In the genomic region with DNA sequence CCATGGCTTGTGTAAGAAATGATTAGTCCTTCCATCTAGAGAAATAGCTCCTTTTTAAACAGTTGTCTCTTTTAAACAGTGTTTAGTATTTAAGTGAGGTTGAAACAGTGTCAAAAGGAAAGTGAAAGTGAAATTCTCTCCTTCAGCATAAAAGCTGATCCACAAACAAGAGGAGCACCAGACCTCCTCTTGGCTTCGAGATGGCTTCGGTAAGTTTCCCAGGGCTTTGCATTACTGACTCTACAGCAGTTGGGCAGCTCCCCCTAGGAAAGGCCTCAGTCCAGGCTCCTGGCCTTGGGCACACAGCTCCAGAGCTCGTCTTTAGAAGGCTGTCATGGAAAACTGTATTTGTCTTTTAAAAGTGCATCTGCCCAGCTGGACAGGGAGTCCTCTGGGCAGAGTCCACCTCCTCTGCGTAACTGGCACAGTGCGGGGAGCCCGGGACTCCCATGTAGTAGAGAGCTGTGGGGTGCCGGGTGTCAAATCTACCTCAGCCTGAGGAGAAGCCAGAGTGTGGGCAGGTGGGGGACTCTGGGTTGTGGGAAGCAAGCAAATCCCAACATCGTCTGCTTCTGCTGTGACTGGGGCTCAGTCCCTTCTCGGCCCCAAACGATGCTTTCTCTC, we compare ENCODE assay signal across 8 cellular contexts. TPM values are rescaled to one million over a fixed set of nuclear protein-coding genes. Genes with fewer than 3 reads are reported as not detected.
DNase-seq lines count a peak whose midpoint lies in the region; ATAC-seq and TF ChIP-seq lines count a peak whose summit lies in the region.

A gene with protein sequence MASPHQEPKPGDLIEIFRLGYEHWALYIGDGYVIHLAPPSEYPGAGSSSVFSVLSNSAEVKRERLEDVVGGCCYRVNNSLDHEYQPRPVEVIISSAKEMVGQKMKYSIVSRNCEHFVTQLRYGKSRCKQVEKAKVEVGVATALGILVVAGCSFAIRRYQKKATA (plus strand): TSS at position 140 of the 624 bp plus-strand sequence. CDS start 61 bp downstream, at position 201.

- H3K9me3 ChIP-seq in mucosa of stomach (ENCODE audit: control insufficient read depth, low read length): no peaks in the 10 kb centered on the region

- CTCF ChIA-PET in WTC11 (lab: Charles Lee): interaction anchor here (0.7 to 1.4 kb wide), 4 partner anchors 56 to 109 kb away, joined by 3 to 6 read pairs (median 4); no protein-coding TSS in a partner anchor

- POLR2A ChIA-PET in WTC11 (lab: Charles Lee): no interaction called here

- H3K36me3 ChIP-seq in mucosa of stomach (ENCODE audit: control insufficient read depth, insufficient read depth, low read length): no peaks in the 10 kb centered on the region

- H3K36me3 Mint-ChIP-seq in WTC11 (no peaks in the 10 kb centered on the region), type B pancreatic cell (no peaks in the 10 kb centered on the region)

- TF ChIP-seq CTCF in WTC11 (IDR thresholded peaks at IDR 0.05) (no peak), type B pancreatic cell (conservative IDR thresholded peaks at IDR 0.05) (no peak)

- H3K4me3 Mint-ChIP-seq in WTC11 (no peak within 1 kb of the TSS), type B pancreatic cell (peak within 1 kb of the TSS; percentile 65)

- peak within 1 kb of the TSS; percentile 75 for H3K4me3 ChIP-seq in mucosa of stomach (ENCODE audit: low read length)

- H3K27ac Mint-ChIP-seq in WTC11 (no peak within 1 kb of the TSS), type B pancreatic cell (peak within 1 kb of the TSS; percentile 72)

- in situ Hi-C loops in Caki2 (cut with HindIII; ENCODE audit: low pct_unique_long_range_greater_than_20kb, low sequenced_read_pairs): no loop called here

- H3K4me1 ChIP-seq in mucosa of stomach (ENCODE audit: control insufficient read depth, insufficient read depth, low read length): peaks cover 30% of the 10 kb centered on the region

- DNase-seq in Caki2 (ENCODE audit: low read depth): peak; percentile 35
- DNase-seq in HPDE6-E6E7 (ENCODE audit: extremely low spot score): peak; percentile 53
- DNase-seq in WTC11 (ENCODE audit: low spot score): no peak
- peak; percentile 75 for DNase-seq in epidermal melanocyte (ENCODE audit: insufficient read length, low spot score)
- DNase-seq in type B pancreatic cell (ENCODE audit: extremely low spot score, unreplicated experiment): no peak

- H3K9me3 Mint-ChIP-seq in WTC11 (no peaks in the 10 kb centered on the region), type B pancreatic cell (no peaks in the 10 kb centered on the region)

- H3K27me3 Mint-ChIP-seq in WTC11 (ENCODE audit: low read depth) (no peaks in the 10 kb centered on the region; the same call in 1 of the 2 replicates), type B pancreatic cell (no peaks in the 10 kb centered on the region)

- H3K27me3 ChIP-seq in mucosa of stomach (ENCODE audit: control insufficient read depth, insufficient read depth, low read length): no peaks in the 10 kb centered on the region

- peak; percentile 16 for ATAC-seq in WTC11
- no peak for ATAC-seq in GM18873 (IDR thresholded peaks at IDR 0.05; ENCODE audit: low FRiP score, unreplicated experiment)
- ATAC-seq in GM21737 (IDR thresholded peaks at IDR 0.05; ENCODE audit: unreplicated experiment): no peak

- H3K4me1 Mint-ChIP-seq in WTC11: peaks cover 39% of the 10 kb centered on the region
- H3K4me1 Mint-ChIP-seq in type B pancreatic cell (ENCODE audit: unreplicated experiment): peaks cover 33% of the 10 kb centered on the region

- H3K9ac ChIP-seq in mucosa of stomach (ENCODE audit: low read length): peak within 1 kb of the TSS; percentile 72

TF ChIP-seq in WTC11, 78 proteins besides CTCF, POLR2A, EP300 and RAD21:
- TF ChIP-seq ZNF219 (CRISPR knock-in tag; IDR thresholded peaks at IDR 0.05; ENCODE audit: borderline replicate concordance): no peak
- TF ChIP-seq, protein P1, sequence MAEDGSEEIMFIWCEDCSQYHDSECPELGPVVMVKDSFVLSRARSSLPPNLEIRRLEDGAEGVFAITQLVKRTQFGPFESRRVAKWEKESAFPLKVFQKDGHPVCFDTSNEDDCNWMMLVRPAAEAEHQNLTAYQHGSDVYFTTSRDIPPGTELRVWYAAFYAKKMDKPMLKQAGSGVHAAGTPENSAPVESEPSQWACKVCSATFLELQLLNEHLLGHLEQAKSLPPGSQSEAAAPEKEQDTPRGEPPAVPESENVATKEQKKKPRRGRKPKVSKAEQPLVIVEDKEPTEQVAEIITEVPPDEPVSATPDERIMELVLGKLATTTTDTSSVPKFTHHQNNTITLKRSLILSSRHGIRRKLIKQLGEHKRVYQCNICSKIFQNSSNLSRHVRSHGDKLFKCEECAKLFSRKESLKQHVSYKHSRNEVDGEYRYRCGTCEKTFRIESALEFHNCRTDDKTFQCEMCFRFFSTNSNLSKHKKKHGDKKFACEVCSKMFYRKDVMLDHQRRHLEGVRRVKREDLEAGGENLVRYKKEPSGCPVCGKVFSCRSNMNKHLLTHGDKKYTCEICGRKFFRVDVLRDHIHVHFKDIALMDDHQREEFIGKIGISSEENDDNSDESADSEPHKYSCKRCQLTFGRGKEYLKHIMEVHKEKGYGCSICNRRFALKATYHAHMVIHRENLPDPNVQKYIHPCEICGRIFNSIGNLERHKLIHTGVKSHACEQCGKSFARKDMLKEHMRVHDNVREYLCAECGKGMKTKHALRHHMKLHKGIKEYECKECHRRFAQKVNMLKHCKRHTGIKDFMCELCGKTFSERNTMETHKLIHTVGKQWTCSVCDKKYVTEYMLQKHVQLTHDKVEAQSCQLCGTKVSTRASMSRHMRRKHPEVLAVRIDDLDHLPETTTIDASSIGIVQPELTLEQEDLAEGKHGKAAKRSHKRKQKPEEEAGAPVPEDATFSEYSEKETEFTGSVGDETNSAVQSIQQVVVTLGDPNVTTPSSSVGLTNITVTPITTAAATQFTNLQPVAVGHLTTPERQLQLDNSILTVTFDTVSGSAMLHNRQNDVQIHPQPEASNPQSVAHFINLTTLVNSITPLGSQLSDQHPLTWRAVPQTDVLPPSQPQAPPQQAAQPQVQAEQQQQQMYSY (CRISPR knock-in tag; IDR thresholded peaks at IDR 0.05): no peak
- no peak for TF ChIP-seq GABPB1 (CRISPR knock-in tag; IDR thresholded peaks at IDR 0.05)
- TF ChIP-seq, protein P2, sequence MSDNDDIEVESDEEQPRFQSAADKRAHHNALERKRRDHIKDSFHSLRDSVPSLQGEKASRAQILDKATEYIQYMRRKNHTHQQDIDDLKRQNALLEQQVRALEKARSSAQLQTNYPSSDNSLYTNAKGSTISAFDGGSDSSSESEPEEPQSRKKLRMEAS (CRISPR knock-in tag; IDR thresholded peaks at IDR 0.05): no peak
- TF ChIP-seq ZBTB43 (CRISPR knock-in tag; IDR thresholded peaks at IDR 0.05): no peak
- TF ChIP-seq, protein P3, sequence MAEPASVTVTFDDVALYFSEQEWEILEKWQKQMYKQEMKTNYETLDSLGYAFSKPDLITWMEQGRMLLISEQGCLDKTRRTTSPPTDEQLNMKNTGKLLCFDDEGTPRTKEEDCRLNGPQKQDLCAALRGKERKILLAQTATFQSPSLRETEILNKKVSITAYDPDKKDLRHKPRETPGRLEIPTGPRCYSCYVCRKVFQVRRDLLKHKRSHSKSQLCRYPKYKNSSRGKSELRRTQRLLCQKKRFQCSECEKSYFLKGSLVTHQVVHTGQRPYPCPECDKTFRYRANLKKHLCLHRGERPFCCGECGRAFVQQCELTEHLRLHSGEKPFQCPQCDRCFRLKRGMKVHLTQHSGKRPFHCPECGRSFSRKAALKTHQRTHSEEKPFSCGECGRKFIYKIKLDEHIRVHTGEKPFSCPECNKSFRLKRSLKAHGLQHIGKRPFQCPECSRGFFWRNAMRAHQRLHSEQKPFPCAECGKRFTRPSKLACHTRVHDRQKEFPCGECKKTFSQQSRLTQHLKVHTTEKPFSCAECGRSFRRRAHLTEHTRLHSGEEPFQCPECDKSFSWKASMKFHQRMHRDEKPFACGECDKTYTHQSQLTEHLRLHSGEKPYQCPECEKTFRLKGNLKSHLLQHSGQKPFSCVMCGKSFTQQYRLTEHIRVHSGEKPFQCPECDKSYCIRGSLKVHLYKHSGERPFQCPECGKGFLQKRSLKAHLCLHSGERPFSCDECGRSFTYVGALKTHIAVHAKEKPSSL (CRISPR knock-in tag; conservative IDR thresholded peaks at IDR 0.05): no peak
- TF ChIP-seq NFATC4 (CRISPR knock-in tag; IDR thresholded peaks at IDR 0.05): no peak
- TF ChIP-seq NFYB (CRISPR knock-in tag; conservative IDR thresholded peaks at IDR 0.05; ENCODE audit: low read depth): no peak
- TF ChIP-seq ZNF263 (CRISPR knock-in tag; IDR thresholded peaks at IDR 0.05; ENCODE audit: low read depth): no peak
- TF ChIP-seq CDX4 (CRISPR knock-in tag; IDR thresholded peaks at IDR 0.05; ENCODE audit: borderline replicate concordance): no peak
- no peak for TF ChIP-seq ZNF423 (CRISPR knock-in tag; IDR thresholded peaks at IDR 0.05)
- no peak for TF ChIP-seq SMAD4 (CRISPR knock-in tag; IDR thresholded peaks at IDR 0.05)
- TF ChIP-seq, protein P4, sequence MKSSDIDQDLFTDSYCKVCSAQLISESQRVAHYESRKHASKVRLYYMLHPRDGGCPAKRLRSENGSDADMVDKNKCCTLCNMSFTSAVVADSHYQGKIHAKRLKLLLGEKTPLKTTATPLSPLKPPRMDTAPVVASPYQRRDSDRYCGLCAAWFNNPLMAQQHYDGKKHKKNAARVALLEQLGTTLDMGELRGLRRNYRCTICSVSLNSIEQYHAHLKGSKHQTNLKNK (CRISPR knock-in tag; IDR thresholded peaks at IDR 0.05): no peak
- TF ChIP-seq GTF2I (CRISPR knock-in tag; conservative IDR thresholded peaks at IDR 0.05): no peak
- TF ChIP-seq ZNF121 (CRISPR knock-in tag; IDR thresholded peaks at IDR 0.05): no peak

RNA-seq across cellular contexts. Expression of the gene that starts here (rescaled TPM):
- total RNA-seq in Caki2 (2014; rRNA removed; shearing (Covaris generic); ENCODE audit: low replicate concordance): 57.7 and 64.5 TPM in 2 replicates
- total RNA-seq in WTC11 (2021) (1.1 to 2.9 TPM (median 1.4 TPM) in 3 replicates), type B pancreatic cell (ENCODE audit: low replicate concordance) (131 and 152 TPM in 2 replicates)

Comparison
In these comparisons a context has a peak if more than half of its experiments do, and no peak if none do; other contexts are left out.
1. RNA of the gene that starts here (total RNA-seq): 131 to 152 TPM in type B pancreatic cell and 57.7 to 64.5 TPM in Caki2; 1.1 to 2.9 TPM in WTC11; every median in the first group is over 10 times any median in the second.
2. DNase-seq: peak in Caki2 (single experiment), HPDE6-E6E7 (single experiment) and epidermal melanocyte (single experiment); none in WTC11 (single experiment) and type B pancreatic cell (single experiment).